ENCODE assay signal across 15 cellular contexts in the genomic region with DNA sequence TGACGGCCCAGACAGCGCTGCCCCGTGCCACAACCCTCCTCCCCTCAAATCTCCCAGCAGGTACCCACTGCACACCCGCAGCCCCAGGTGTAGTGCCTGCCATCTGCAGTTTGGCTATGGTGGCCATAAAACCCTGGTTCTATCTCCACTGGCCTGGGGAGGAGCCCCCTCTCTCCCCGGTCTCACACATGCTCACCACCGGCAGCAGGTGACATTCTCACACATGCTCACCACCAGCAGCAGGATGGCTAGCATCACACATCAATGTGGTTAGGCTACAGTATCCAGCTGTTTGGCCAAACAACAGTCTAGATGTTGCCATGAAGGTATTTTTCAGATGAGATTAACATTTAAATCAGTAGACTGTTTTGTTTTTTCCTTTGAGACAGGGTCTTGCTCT. TPM values are rescaled to one million over a fixed set of nuclear protein-coding genes. Genes with fewer than 3 reads are reported as not detected.
DNase-seq lines count a peak whose midpoint lies in the region; ATAC-seq lines count a peak whose summit lies in the region.
"Had no signal": no experiment of that assay in that cellular context is flagged by ENCODE, and none has a peak within 500 bp of the region (broad histone marks: within the 10 kb centered on the region; RNA-seq: fewer than 3 reads in every experiment).

No MANE protein-coding gene starts in this region.

- peaks cover 100% of the 10 kb centered on the region for H3K79me2 ChIP-seq in GM23248 (ENCODE audit: insufficient read depth)

- H2BK12ac ChIP-seq in neuronal stem cell (ENCODE audit: low read length), result no peak overlapping the region

- CTCF ChIA-PET in CD8-positive, alpha-beta memory T cell (lab: Charles Lee), result interaction anchor here (2.9 kb wide), 1 partner anchor 30 kb away, joined by 11 read pairs; no protein-coding TSS in a partner anchor

- H3F3A ChIP-seq in GM23248 (ENCODE audit: insufficient read depth), result no peaks in the 10 kb centered on the region; the same call in 1 of the 2 replicates

- no peaks in the 10 kb centered on the region for H3K9me3 Mint-ChIP-seq in CD8-positive, alpha-beta memory T cell
- no peaks in the 10 kb centered on the region for H3K9me3 Mint-ChIP-seq in effector memory CD8-positive, alpha-beta T cell
- H3K9me3 Mint-ChIP-seq: CD4-positive, alpha-beta T cell had no signal

- H2AK5ac ChIP-seq in neuronal stem cell (ENCODE audit: low read depth, low read length), result no peak overlapping the region

- H3K4me3 Mint-ChIP-seq in CD8-positive, alpha-beta memory T cell, result peak overlapping the region; percentile 3 to 77 (median 50)
- peak overlapping the region; percentile 71 to 74 for H3K4me3 Mint-ChIP-seq in effector memory CD8-positive, alpha-beta T cell
- H3K4me3 Mint-ChIP-seq: CD4-positive, alpha-beta T cell had no signal

- peaks cover 0 to 5% (median 0%) of the 10 kb centered on the region in 3 donors for H3K36me3 Mint-ChIP-seq in CD8-positive, alpha-beta memory T cell
- H3K36me3 Mint-ChIP-seq in effector memory CD8-positive, alpha-beta T cell (ENCODE audit: insufficient read depth), result peaks cover 83% of the 10 kb centered on the region

- no peaks in the 10 kb centered on the region for H3K9me2 ChIP-seq in GM23248 (ENCODE audit: insufficient read depth)

- peaks cover 71 to 96% (median 82%) of the 10 kb centered on the region in 3 donors for H3K4me1 Mint-ChIP-seq in CD8-positive, alpha-beta memory T cell
- H3K4me1 Mint-ChIP-seq in effector memory CD8-positive, alpha-beta T cell (ENCODE audit: low read depth in 2 of 2), result peaks cover 71 to 81% of the 10 kb centered on the region in 2 donors

- H3K4ac ChIP-seq in neuronal stem cell (ENCODE audit: low read length), result no peak overlapping the region

- DNase-seq in CD8-positive, alpha-beta memory T cell, result no peak
- DNase-seq in effector memory CD8-positive, alpha-beta T cell, result peak in 2 of 3 experiments; percentile 53 to 54
- no peak for DNase-seq in neuronal stem cell (ENCODE audit: low spot score)
- DNase-seq in KBM-7, result no peak
- no peak for DNase-seq in GM23248
- DNase-seq: CD4-positive, alpha-beta T cell; DMS79 treated with DMSO at 0.1 percent for 48 hours; MV-4-11; NCI-H2029 treated with DMSO at 0.1 percent for 48 hours; NCI-H2171 treated with DMSO at 0.1 percent for 48 hours; NCI-H774 had no signal

- no peak overlapping the region for H2BK15ac ChIP-seq in neuronal stem cell (ENCODE audit: low read length)

- no CpG with 5 or more reads among the region's 6 CpGs for WGBS in neuronal stem cell (ENCODE audit: extremely low coverage in 2 of 2, insufficient read length in 2 of 2, insufficient replicate concordance in 1 of 2), 2 donors
- WGBS in GM23248 (ENCODE audit: low coverage in 1 of 2, low lambda C conversion rate in 2 of 2, missing lambda C conversion rate in 2 of 2), 2 experiments, result 93 to 98% methylated on average over 6 of the region's 6 CpGs

- no peak overlapping the region for H3K14ac ChIP-seq in neuronal stem cell (ENCODE audit: low read length)

- no peak overlapping the region for H4K91ac ChIP-seq in neuronal stem cell (ENCODE audit: low read depth, low read length, poor library complexity)

- no peaks in the 10 kb centered on the region for H3K27me3 Mint-ChIP-seq in CD8-positive, alpha-beta memory T cell
- H3K27me3 Mint-ChIP-seq in effector memory CD8-positive, alpha-beta T cell, result no peaks in the 10 kb centered on the region
- H3K27me3 Mint-ChIP-seq: CD4-positive, alpha-beta T cell had no signal

- peaks cover 64 to 100% (median 95%) of the 10 kb centered on the region in 11 experiments for H4K20me1 ChIP-seq in BLaER1 treated with 17β-estradiol and CSF1 and Interleukin-3, amounts not matched to agents 10 nM and 100 nM
- H4K20me1 ChIP-seq in GM23248 (ENCODE audit: insufficient read depth), result peaks cover 10% of the 10 kb centered on the region; the same call in 1 of the 2 replicates

- peak overlapping the region; percentile 46 for H3K23ac ChIP-seq in neuronal stem cell (ENCODE audit: low read depth, low read length, poor library complexity)

- H3K79me1 ChIP-seq in neuronal stem cell (ENCODE audit: low read depth, low read length), result peaks cover 8% of the 10 kb centered on the region

- peak; percentile 64 for ATAC-seq in effector memory CD8-positive, alpha-beta T cell (replicated peaks)
- no peak for ATAC-seq in HG03565 (IDR thresholded peaks at IDR 0.05; ENCODE audit: unreplicated experiment)
- ATAC-seq: Panc1, SK-N-SH treated with all-trans-retinoic acid at 6 μM for 48 hours had no signal

- H3K27ac Mint-ChIP-seq in CD8-positive, alpha-beta memory T cell, result peak overlapping the region; percentile 78 to 100 (median 92)
- peak overlapping the region; percentile 96 to 98 for H3K27ac Mint-ChIP-seq in effector memory CD8-positive, alpha-beta T cell
- H3K27ac Mint-ChIP-seq: CD4-positive, alpha-beta T cell had no signal

- peaks cover 0 to 55% (median 7%) of the 10 kb centered on the region in 11 experiments; a peak in 11 of 22 replicates for H3K36me3 ChIP-seq in BLaER1 treated with 17β-estradiol and CSF1 and Interleukin-3, amounts not matched to agents 10 nM and 100 nM
- no peaks in the 10 kb centered on the region for H3K36me3 ChIP-seq in CD8-positive, alpha-beta memory T cell (ENCODE audit: insufficient read depth, low read length)
- H3K36me3 ChIP-seq in neuronal stem cell (replicated peaks in 1 of 2; ENCODE audit: control insufficient read depth in 2 of 2, insufficient read depth in 2 of 2, low read length in 2 of 2) (peaks cover 0 to 2% of the 10 kb centered on the region in 2 donors), GM23248 (ENCODE audit: low read depth) (no peaks in the 10 kb centered on the region)

- POLR2A ChIA-PET in CD8-positive, alpha-beta memory T cell (lab: Charles Lee), result interaction anchor here (0.7 to 0.8 kb wide), 2 partner anchors 75 to 139 kb away, joined by 3 to 4 read pairs; no protein-coding TSS in a partner anchor

- H3K4me1 ChIP-seq in BLaER1 treated with 17β-estradiol and CSF1 and Interleukin-3, amounts not matched to agents 10 nM and 100 nM, result peaks cover 77 to 100% (median 89%) of the 10 kb centered on the region in 10 experiments
- peaks cover 74% of the 10 kb centered on the region for H3K4me1 ChIP-seq in CD8-positive, alpha-beta memory T cell (ENCODE audit: insufficient read depth, low read length)
- peaks cover 9 to 16% of the 10 kb centered on the region in 2 donors for H3K4me1 ChIP-seq in neuronal stem cell (ENCODE audit: control insufficient read depth in 2 of 2, insufficient read depth in 1 of 2, low read depth in 1 of 2, low read length in 2 of 2)
- peaks cover 43% of the 10 kb centered on the region for H3K4me1 ChIP-seq in GM23248 (ENCODE audit: insufficient read depth)

- H4K8ac ChIP-seq in neuronal stem cell (ENCODE audit: low read depth, low read length), result no peak overlapping the region

- in situ Hi-C loops in KBM-7 (cut with MboI; ENCODE audit: low pct_unique_long_range_greater_than_20kb, low sequenced_read_pairs), result no loop called here
- in situ Hi-C loops in GM23248 (cut with MboI), result no loop called here

- H3K4me2 ChIP-seq in BLaER1 treated with 17β-estradiol and CSF1 and Interleukin-3, amounts not matched to agents 10 nM and 100 nM, result peak overlapping the region in 9 of 11 experiments; percentile 3 to 97 (median 31); a peak in 13 of 22 replicates
- no peak overlapping the region for H3K4me2 ChIP-seq in neuronal stem cell (ENCODE audit: insufficient read depth, low read length, poor library complexity, severe bottlenecking)
- H3K4me2 ChIP-seq in GM23248 (ENCODE audit: unreplicated experiment), result no peak overlapping the region

- H3K9ac ChIP-seq in BLaER1 treated with 17β-estradiol and CSF1 and Interleukin-3, amounts not matched to agents 10 nM and 100 nM, result peak overlapping the region in 3 of 11 experiments; percentile 0 to 57 (median 27); a peak in 2 of 22 replicates
- H3K9ac ChIP-seq in neuronal stem cell (ENCODE audit: low read depth, low read length, poor library complexity) (no peak overlapping the region), GM23248 (no peak overlapping the region)

- H2AFZ ChIP-seq in neuronal stem cell (ENCODE audit: low read length) (no peak overlapping the region), GM23248 (no peak overlapping the region)

- no peaks in the 10 kb centered on the region for H3K9me3 ChIP-seq in BLaER1 treated with 17β-estradiol and CSF1 and Interleukin-3, amounts not matched to agents 10 nM and 100 nM (replicated peaks in 1 of 11)
- no peaks in the 10 kb centered on the region for H3K9me3 ChIP-seq in CD8-positive, alpha-beta memory T cell (ENCODE audit: low read length)
- H3K9me3 ChIP-seq in neuronal stem cell (replicated peaks in 1 of 2; ENCODE audit: control insufficient read depth in 2 of 2, insufficient read depth in 1 of 2, low read depth in 1 of 2, low read length in 2 of 2) (no peaks in the 10 kb centered on the region), GM23248 (ENCODE audit: low read depth) (no peaks in the 10 kb centered on the region)

- H3K27ac ChIP-seq in BLaER1 treated with 17β-estradiol and CSF1 and Interleukin-3, amounts not matched to agents 10 nM and 100 nM, result peak overlapping the region in 1 of 11 experiments; percentile 3; a peak in 1 of 22 replicates
- H3K27ac ChIP-seq in CD8-positive, alpha-beta memory T cell (ENCODE audit: low read depth, low read length), result no peak overlapping the region
- H3K27ac ChIP-seq in neuronal stem cell (replicated peaks; ENCODE audit: low read length) (no peak overlapping the region), GM23248 (no peak overlapping the region)

- H3K27me3 ChIP-seq in BLaER1 treated with 17β-estradiol and CSF1 and Interleukin-3, amounts not matched to agents 10 nM and 100 nM, result no peaks in the 10 kb centered on the region
- no peaks in the 10 kb centered on the region for H3K27me3 ChIP-seq in CD8-positive, alpha-beta memory T cell (ENCODE audit: insufficient read depth, low read length, poor library complexity, severe bottlenecking)
- H3K27me3 ChIP-seq in neuronal stem cell (ENCODE audit: control insufficient read depth in 3 of 3, insufficient read depth in 3 of 3, low read depth in 1 of 3, low read length in 3 of 3), result peaks cover 0 to 4% (median 0%) of the 10 kb centered on the region in 3 experiments
- H3K27me3 ChIP-seq in GM23248 (replicated peaks; ENCODE audit: insufficient read depth), result no peaks in the 10 kb centered on the region

- peak overlapping the region; percentile 33 for H3K18ac ChIP-seq in neuronal stem cell (ENCODE audit: low read length)

- no peak overlapping the region for H2BK5ac ChIP-seq in neuronal stem cell (ENCODE audit: low read length)

- H2BK120ac ChIP-seq in neuronal stem cell (ENCODE audit: low read depth, low read length), result no peak overlapping the region

- no peak overlapping the region for H3K4me3 ChIP-seq in BLaER1 treated with 17β-estradiol and CSF1 and Interleukin-3, amounts not matched to agents 10 nM and 100 nM
- no peak overlapping the region for H3K4me3 ChIP-seq in CD8-positive, alpha-beta memory T cell (ENCODE audit: low read length)
- H3K4me3 ChIP-seq in neuronal stem cell (ENCODE audit: low read length in 2 of 2) (no peak overlapping the region), GM23248 (no peak overlapping the region)

RNA-seq across cellular contexts. Expression of a gene that starts 31.2 kb away (rescaled TPM):
- total RNA-seq in CD8-positive, alpha-beta memory T cell, result 10 to 100 TPM; 24.4 to 25.5 TPM
- 22.1 TPM for polyA plus RNA-seq in CD8-positive, alpha-beta memory T cell
- 5.2 TPM for polyA plus RNA-seq in neuronal stem cell (2013, experiment 1 of 2)
- 5.2 TPM for polyA plus RNA-seq in neuronal stem cell (2013, experiment 2 of 2)
- total RNA-seq in GM23248 (2014; rRNA removed; shearing (Covaris generic)), result 22.1 and 24.2 TPM in 2 replicates
- polyA plus RNA-seq in GM23248 (2016; fragmentation: Nextera tagmentation; extraction: Ambion mirVana), result 16.4 and 17.1 TPM in 2 replicates

RNA-seq across cellular contexts. Expression of a gene that starts 52.7 kb away (rescaled TPM):
- 100 to 1,000 TPM; 161 to 170 TPM for total RNA-seq in CD8-positive, alpha-beta memory T cell
- polyA plus RNA-seq in CD8-positive, alpha-beta memory T cell, result 138 TPM
- 215 TPM for polyA plus RNA-seq in neuronal stem cell (2013, experiment 1 of 2)
- polyA plus RNA-seq in neuronal stem cell (2013, experiment 2 of 2), result 207 TPM
- total RNA-seq in GM23248 (2014; rRNA removed; shearing (Covaris generic)), result 419 and 466 TPM in 2 replicates
- polyA plus RNA-seq in GM23248 (2016; fragmentation: Nextera tagmentation; extraction: Ambion mirVana), result 195 and 208 TPM in 2 replicates

RNA-seq across cellular contexts. Expression of a gene that starts 52.8 kb away (rescaled TPM):
- total RNA-seq in CD8-positive, alpha-beta memory T cell, result 10 to 100 TPM; 18.2 to 20.3 TPM
- 33.2 TPM for polyA plus RNA-seq in CD8-positive, alpha-beta memory T cell
- polyA plus RNA-seq in neuronal stem cell (2013, experiment 1 of 2), result 318 TPM
- polyA plus RNA-seq in neuronal stem cell (2013, experiment 2 of 2), result 304 TPM
- 5.5 and 8.9 TPM in 2 replicates for total RNA-seq in GM23248 (2014; rRNA removed; shearing (Covaris generic))
- polyA plus RNA-seq in GM23248 (2016; fragmentation: Nextera tagmentation; extraction: Ambion mirVana), result 12.3 and 17.2 TPM in 2 replicates

Comparison
In these comparisons a context has a peak if more than half of its experiments do, and no peak if none do; other contexts are left out.
1. H3K4me2 ChIP-seq: peak in BLaER1 treated with 17β-estradiol and CSF1 and Interleukin-3, amounts not matched to agents 10 nM and 100 nM (9 of 11); none in neuronal stem cell (single experiment) and GM23248 (single experiment).
2. DNase-seq: peak in effector memory CD8-positive, alpha-beta T cell (2 of 3); none in CD8-positive, alpha-beta memory T cell (0 of 5), neuronal stem cell (single experiment), KBM-7 (single experiment) and GM23248 (single experiment).